14 cellular contexts compared by ENCODE assay signal in genomic region chr6:46925563-46926253, GRCh38. TPM values are rescaled to one million over a fixed set of nuclear protein-coding genes. Genes with fewer than 3 reads are reported as not detected.
A peak's percentile ranks its signal among the peaks of the same experiment; 100 is the strongest.
DNase-seq lines count a peak whose midpoint lies in the region; ATAC-seq and TF ChIP-seq lines count a peak whose summit lies in the region.
"Had no signal": no experiment of that assay in that cellular context is flagged by ENCODE, and none has a peak within 500 bp of the region (broad histone marks: within the 10 kb centered on the region; RNA-seq: fewer than 3 reads in every experiment).

No MANE protein-coding gene starts in this region.

- H3K27me3 ChIP-seq in SK-N-SH (ENCODE audit: insufficient read depth) = no peaks in the 10 kb centered on the region
- H3K27me3 ChIP-seq in liver (ENCODE audit: control insufficient read depth in 4 of 4, insufficient read depth in 4 of 4, low read length in 3 of 4) = no peaks in the 10 kb centered on the region
- H3K27me3 ChIP-seq in esophagus muscularis mucosa = no peaks in the 10 kb centered on the region

- DNase-seq in SK-N-SH = no peak
- peak; percentile 93 for DNase-seq in choroid plexus epithelial cell (ENCODE audit: low read depth)
- DNase-seq in NOMO-1 treated with DMSO at 0.1 percent for 48 hours (lab: John Stamatoyannopoulos, UW; ENCODE audit: unreplicated experiment) = no peak
- no peak for DNase-seq in HEK293T (ENCODE audit: extremely low spot score)
- no peak for DNase-seq in esophagus muscularis mucosa (ENCODE audit: extremely low spot score)
- DNase-seq: effector memory CD8-positive, alpha-beta T cell; GDM1; KBM-7; NCI-H82; substantia nigra had no signal

- H3K9me2 ChIP-seq in SK-N-SH = no peaks in the 10 kb centered on the region

- H3K9ac ChIP-seq in SK-N-SH (no peak overlapping the region), liver (ENCODE audit: low read depth in 1 of 2, low read length in 2 of 2) (no peak overlapping the region)

- TF ChIP-seq CTCF in SK-N-SH (IDR thresholded peaks at IDR 0.05) (no peak), choroid plexus epithelial cell (conservative IDR thresholded peaks at IDR 0.05; ENCODE audit: low read depth, low read length) (no peak), liver (IDR thresholded peaks at IDR 0.05; ENCODE audit: low read depth, low read length, missing input control) (no peak), esophagus muscularis mucosa (IDR thresholded peaks at IDR 0.05) (no peak)

- H2AFZ ChIP-seq in SK-N-SH (ENCODE audit: low read depth) = no peak overlapping the region

- no peak for TF ChIP-seq POLR2A in esophagus muscularis mucosa (IDR thresholded peaks at IDR 0.05; ENCODE audit: low read depth)

- H3K27ac ChIP-seq in SK-N-SH (ENCODE audit: low read depth in 2 of 2, low read length in 1 of 2) (peak overlapping the region in 1 of 2 experiments; percentile 28; a peak in 1 of 4 replicates), liver (ENCODE audit: low read depth in 1 of 2, low read length in 2 of 2) (no peak overlapping the region), esophagus muscularis mucosa (replicated peaks in 1 of 4) (peak overlapping the region in 2 of 4 donors; percentile 22 to 31)

- POLR2A ChIA-PET in SK-N-SH (lab: Yijun Ruan, JAX) = no interaction called here
- POLR2A ChIA-PET in HEK293T (lab: Yijun Ruan, JAX) = no interaction called here

- no peaks in the 10 kb centered on the region for H3K79me2 ChIP-seq in SK-N-SH (ENCODE audit: insufficient read depth)

- TF ChIP-seq EP300 in SK-N-SH (IDR thresholded peaks at IDR 0.05; ENCODE audit: borderline replicate concordance in 1 of 2, low read depth in 1 of 2, low read length in 1 of 2) (no peak), esophagus muscularis mucosa (IDR thresholded peaks at IDR 0.05) (no peak)

- peaks cover 8% of the 10 kb centered on the region for H3F3A ChIP-seq in SK-N-SH (replicated peaks; ENCODE audit: insufficient read depth)

- no peak for ATAC-seq in SK-N-SH treated with all-trans-retinoic acid at 6 μM for 48 hours
- ATAC-seq in GM21423 (IDR thresholded peaks at IDR 0.05; ENCODE audit: unreplicated experiment) = no peak
- ATAC-seq: effector memory CD8-positive, alpha-beta T cell had no signal

- H3K36me3 ChIP-seq in SK-N-SH (replicated peaks in 1 of 2; ENCODE audit: control insufficient read depth in 1 of 2, insufficient read depth in 2 of 2, low read length in 1 of 2) (no peaks in the 10 kb centered on the region), liver (ENCODE audit: control insufficient read depth in 4 of 4, insufficient read depth in 3 of 4, low read depth in 1 of 4, low read length in 3 of 4) (no peaks in the 10 kb centered on the region), esophagus muscularis mucosa (no peaks in the 10 kb centered on the region)

- peaks cover 0 to 6% of the 10 kb centered on the region in 2 experiments; a peak in 1 of 4 replicates for H3K4me1 ChIP-seq in SK-N-SH (ENCODE audit: control insufficient read depth in 1 of 2, insufficient read depth in 2 of 2, low read depth in 1 of 2, low read length in 1 of 2)
- no peaks in the 10 kb centered on the region for H3K4me1 ChIP-seq in liver (ENCODE audit: control insufficient read depth in 4 of 4, insufficient read depth in 4 of 4, low read length in 3 of 4)
- peaks cover 0 to 11% (median 5%) of the 10 kb centered on the region in 4 donors for H3K4me1 ChIP-seq in esophagus muscularis mucosa

- H3K4me3 ChIP-seq in SK-N-SH (ENCODE audit: low read depth in 2 of 2, low read length in 1 of 2) (no peak overlapping the region), choroid plexus epithelial cell (ENCODE audit: low read depth, low read length) (no peak overlapping the region), liver (ENCODE audit: low read depth in 1 of 3, low read length in 3 of 3) (no peak overlapping the region), esophagus muscularis mucosa (no peak overlapping the region)

- H3K9me3 ChIP-seq in SK-N-SH (no peaks in the 10 kb centered on the region), liver (ENCODE audit: control insufficient read depth in 4 of 4, low read length in 3 of 4) (no peaks in the 10 kb centered on the region), esophagus muscularis mucosa (no peaks in the 10 kb centered on the region)

- WGBS in SK-N-SH (ENCODE audit: low lambda C conversion rate) = 2% methylated on average over 6 of the region's 6 CpGs
- 64% methylated on average over 6 of the region's 6 CpGs for WGBS in liver
- 65% methylated on average over 6 of the region's 6 CpGs for WGBS in esophagus muscularis mucosa

- H4K20me1 ChIP-seq in SK-N-SH (ENCODE audit: insufficient read depth) = no peaks in the 10 kb centered on the region

- TF ChIP-seq RAD21 in SK-N-SH (IDR thresholded peaks at IDR 0.05; ENCODE audit: low read length) (no peak), liver (IDR thresholded peaks at IDR 0.05) (no peak)

- intact Hi-C loops in esophagus muscularis mucosa (cut with DNase I) = no loop called here

- peak overlapping the region; percentile 3; the same call in 1 of the 2 replicates for H3K4me2 ChIP-seq in SK-N-SH

- CTCF ChIA-PET in SK-N-SH (lab: Yijun Ruan, JAX) = no interaction called here
- CTCF ChIA-PET in HEK293T (lab: Yijun Ruan, JAX) = interaction anchor here (0.6 to 0.7 kb wide), 2 partner anchors 23 to 52 kb away, joined by 3 read pairs; no protein-coding TSS in a partner anchor

TF ChIP-seq in SK-N-SH, 30 proteins besides CTCF, POLR2A, EP300 and RAD21:
- no peak for TF ChIP-seq SIN3A (IDR thresholded peaks at IDR 0.05; ENCODE audit: borderline replicate concordance, low read depth, low read length)
- no peak for TF ChIP-seq SMC3 (IDR thresholded peaks at IDR 0.05; ENCODE audit: low read depth, low read length)

TF ChIP-seq in SK-N-SH treated with all-trans-retinoic acid at 6 μM for 48 hours, 23 proteins besides CTCF, POLR2A, EP300 and RAD21 (continues in another document):
- TF ChIP-seq ZNF8 (CRISPR knock-in tag; IDR thresholded peaks at IDR 0.05) = no peak
- TF ChIP-seq ZFP3 (CRISPR knock-in tag; IDR thresholded peaks at IDR 0.05) = no peak
- TF ChIP-seq TOX (CRISPR knock-in tag; IDR thresholded peaks at IDR 0.05; ENCODE audit: borderline replicate concordance) = no peak
- no peak for TF ChIP-seq OSR1 (CRISPR knock-in tag; IDR thresholded peaks at IDR 0.05)
- TF ChIP-seq ARNTL (CRISPR knock-in tag; IDR thresholded peaks at IDR 0.05; ENCODE audit: borderline replicate concordance, low read depth) = no peak
- no peak for TF ChIP-seq GLIS3 (CRISPR knock-in tag; IDR thresholded peaks at IDR 0.05)
- TF ChIP-seq ZNF565 (CRISPR knock-in tag; conservative IDR thresholded peaks at IDR 0.05; ENCODE audit: low read depth) = no peak
- no peak for TF ChIP-seq PPARA (CRISPR knock-in tag; IDR thresholded peaks at IDR 0.05; ENCODE audit: borderline replicate concordance)

TF ChIP-seq in liver, 16 proteins besides CTCF, POLR2A, EP300 and RAD21:
- TF ChIP-seq RXRA (IDR thresholded peaks at IDR 0.05) (no peak), NR2F2 (IDR thresholded peaks at IDR 0.05) (peak; percentile 81)

TF ChIP-seq in HEK293T, 16 proteins besides CTCF, POLR2A, EP300 and RAD21:
- no peak for TF ChIP-seq FOXK2 (IDR thresholded peaks at IDR 0.05)
- no peak for TF ChIP-seq ARNT (IDR thresholded peaks at IDR 0.05)
- no peak for TF ChIP-seq TARDBP (IDR thresholded peaks at IDR 0.05)
- no peak for TF ChIP-seq FOXA1 (IDR thresholded peaks at IDR 0.05)
- TF ChIP-seq ZNF384 (IDR thresholded peaks at IDR 0.05) = no peak
- no peak for TF ChIP-seq BHLHE40 (IDR thresholded peaks at IDR 0.05; ENCODE audit: borderline replicate concordance)
- TF ChIP-seq L3MBTL2 (conservative IDR thresholded peaks at IDR 0.05) = no peak
- no peak for TF ChIP-seq ELF4 (IDR thresholded peaks at IDR 0.05)
- no peak for TF ChIP-seq LEF1 (IDR thresholded peaks at IDR 0.05; ENCODE audit: borderline replicate concordance)
- no peak for TF ChIP-seq SUZ12 (IDR thresholded peaks at IDR 0.05)
- TF ChIP-seq PKNOX1 (IDR thresholded peaks at IDR 0.05) = no peak
- TF ChIP-seq HDGF (IDR thresholded peaks at IDR 0.05; ENCODE audit: borderline replicate concordance) = no peak
- no peak for TF ChIP-seq SP1 (IDR thresholded peaks at IDR 0.05)
- no peak for TF ChIP-seq CTBP1 (IDR thresholded peaks at IDR 0.05; ENCODE audit: borderline replicate concordance)
- TF ChIP-seq FOXM1 (IDR thresholded peaks at IDR 0.05; ENCODE audit: borderline replicate concordance) = no peak
- no peak for TF ChIP-seq NFRKB (IDR thresholded peaks at IDR 0.05)

RNA-seq across cellular contexts. Expression of gene ADGRF5, which starts 4.0 kb away (rescaled TPM):
- 0.02 and 0.06 TPM in 2 replicates for polyA plus RNA-seq in SK-N-SH (2012; rRNA removed)
- polyA plus RNA-seq in SK-N-SH (2012; cell fraction: cytosol; rRNA removed) = 0.01 TPM in 2 replicates
- 0.04 and 0.05 TPM in 2 replicates for polyA plus RNA-seq in SK-N-SH (2012; cell fraction: nucleus; rRNA removed)
- 10 to 100 TPM in 1 of 2 donors, 1 to 10 TPM in 1; 4.9 to 19.9 TPM for total RNA-seq in liver
- polyA plus RNA-seq in liver = 1 to 10 TPM; 7.4 to 7.5 TPM
- 10 to 100 TPM; 17.0 to 37.8 (median 29.1) TPM for total RNA-seq in esophagus muscularis mucosa
- total RNA-seq: activated T-helper 1 cell treated with anti-CD3 and anti-CD28 coated beads, Interleukin-12 subunit alpha, Interleukin-12 subunit beta, Interleukin-2, Interleukin-4 antibody, amounts not matched to agents 30 ng/mL and 10 ng/mL and 1 ng/mL, durations not matched to agents 14 hours and 24 hours and 36 hours had no signal
